In the genomic region with DNA sequence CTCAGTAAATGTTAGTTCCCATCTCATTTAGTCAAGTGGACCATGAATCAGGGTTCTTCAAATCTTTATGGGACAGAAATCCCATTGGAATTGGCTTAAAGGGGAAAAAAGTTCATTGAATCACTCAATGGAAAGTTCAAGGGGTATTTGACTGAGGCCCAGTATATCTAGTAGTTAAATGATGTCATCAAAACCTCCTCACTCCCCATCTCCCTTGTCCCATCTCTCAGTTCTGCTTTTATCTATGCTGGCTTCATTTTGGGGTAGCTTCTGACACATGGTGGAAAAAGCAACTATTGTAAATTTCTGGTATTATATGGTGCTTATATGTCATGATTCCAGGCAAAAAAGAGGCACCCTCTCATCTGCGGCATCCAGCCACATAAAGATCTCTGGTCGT, we compare ENCODE assay signal across 12 cellular contexts. TPM values are rescaled to one million over a fixed set of nuclear protein-coding genes. Genes with fewer than 3 reads are reported as not detected.
DNase-seq lines count a peak whose midpoint lies in the region; ATAC-seq, FAIRE-seq and TF ChIP-seq lines count a peak whose summit lies in the region.
"Had no signal": no experiment of that assay in that cellular context is flagged by ENCODE, and none has a peak within 500 bp of the region (broad histone marks: within the 10 kb centered on the region; RNA-seq: fewer than 3 reads in every experiment).

No MANE protein-coding gene starts in this region.

- no peak overlapping the region for H3K4me3 ChIP-seq in pancreas

- no peaks in the 10 kb centered on the region for H3K9me3 ChIP-seq in pancreas

- TF ChIP-seq CTCF in pancreas (IDR thresholded peaks at IDR 0.05), result no peak

- H3K27ac ChIP-seq in pancreas, result no peak overlapping the region
- H3K27ac ChIP-seq: C4-2B had no signal

- 96 to 98% methylated on average over 2 of the region's 2 CpGs for WGBS in pancreas, 2 donors

- no peaks in the 10 kb centered on the region for H3K27me3 ChIP-seq in pancreas

- no peaks in the 10 kb centered on the region for H3K4me1 ChIP-seq in pancreas

- H3K36me3 ChIP-seq in pancreas, result no peaks in the 10 kb centered on the region

- DNase-seq in MV-4-11 (lab: John Stamatoyannopoulos, UW), result peak; percentile 78
- no peak for DNase-seq in stimulated activated CD4-positive, alpha-beta T cell treated with anti-CD3 and anti-CD28 coated beads, Interleukin-1b, Interleukin-23, amount 100 ng/mL, for 48 hours
- no peak for DNase-seq in cerebellum (ENCODE audit: low spot score)
- DNase-seq in head of caudate nucleus, result no peak
- DNase-seq in pancreas, result no peak
- DNase-seq: NCI-H82, SW 1271 had no signal

- FAIRE-seq in pancreas (lab: Jason Lieb, UNC), result no peak

- intact Hi-C loops in head of caudate nucleus (cut with DNase I), result no loop called here
- intact Hi-C loops in pancreas (cut with DNase I), result no loop called here

- ATAC-seq in GM18511 (IDR thresholded peaks at IDR 0.05; ENCODE audit: unreplicated experiment) (peak; percentile 97), GM21390 (IDR thresholded peaks at IDR 0.05; ENCODE audit: unreplicated experiment) (peak; percentile 83), HG03039 (IDR thresholded peaks at IDR 0.05; ENCODE audit: unreplicated experiment) (peak; percentile 88), pancreas (no peak)
- ATAC-seq: left lobe of liver had no signal

RNA-seq across cellular contexts. Expression of a gene that starts 51.9 kb away (rescaled TPM):
- total RNA-seq in cerebellum, result 114 TPM
- 10 to 100 TPM; 12.8 to 26.7 (median 19.1) TPM for total RNA-seq in pancreas
- polyA plus RNA-seq in pancreas, result 10 to 100 TPM in 1 of 2 donors, 1 to 10 TPM in 1; 6.2 to 11.0 TPM

Comparison
In these comparisons a context has a peak if more than half of its experiments do, and no peak if none do; other contexts are left out.
1. ATAC-seq: peak in GM18511 (single experiment), GM21390 (single experiment) and HG03039 (single experiment); none in pancreas (0 of 4).